Comparison of ENCODE assay signal across 9 cellular contexts in genomic region chr6:89034586-89035251, GRCh38. TPM values are rescaled to one million over a fixed set of nuclear protein-coding genes. Genes with fewer than 3 reads are reported as not detected.
DNase-seq lines count a peak whose midpoint lies in the region; ATAC-seq and TF ChIP-seq lines count a peak whose summit lies in the region.
"Had no signal": no experiment of that assay in that cellular context is flagged by ENCODE, and none has a peak within 500 bp of the region (broad histone marks: within the 10 kb centered on the region; RNA-seq: fewer than 3 reads in every experiment).

No MANE protein-coding gene starts in this region.

- DNase-seq in GM03348 (ENCODE audit: low spot score), result peak; percentile 71
- DNase-seq in SIG-M5 treated with dmso at 0.1 percent for 504 hours (lab: John Stamatoyannopoulos, UW; ENCODE audit: unreplicated experiment), result peak; percentile 97
- peak; percentile 42 to 72 for DNase-seq in foreskin fibroblast
- DNase-seq in sciatic nerve (ENCODE audit: low spot score), result no peak
- DNase-seq in stimulated activated CD4-positive, alpha-beta T cell treated with anti-CD3 and anti-CD28 coated beads, Interleukin-2, amount 100 ng/mL, for 48 hours, result no peak
- no peak for DNase-seq in middle frontal gyrus (ENCODE audit: extremely low spot score, low spot score)
- no peak for DNase-seq in activated CD4-positive, alpha-beta T cell treated with anti-CD3 and anti-CD28 coated beads, Interleukin-2, amount 10 ng/mL, durations not matched to agents 24 days and 14 days
- DNase-seq: stimulated activated CD4-positive, alpha-beta T cell treated with anti-CD3 and anti-CD28 coated beads, Interleukin-4, amount 100 ng/mL, for 4 hours had no signal

- intact Hi-C loops in sciatic nerve (cut with DNase I), result no loop called here
- intact Hi-C loops in activated CD4-positive, alpha-beta T cell treated with anti-CD3 and anti-CD28 coated beads, Interleukin-2, amount 10 ng/mL, durations not matched to agents 24 days and 14 days (cut with micrococcal nuclease), result no loop called here

- H3K27me3 Mint-ChIP-seq in activated CD4-positive, alpha-beta T cell treated with anti-CD3 and anti-CD28 coated beads, Interleukin-2, amount 10 ng/mL, durations not matched to agents 24 days and 14 days, result peaks cover 4% of the 10 kb centered on the region

- peak overlapping the region in 1 of 2 donors; percentile 16 for H3K4me3 ChIP-seq in foreskin fibroblast (ENCODE audit: low read depth in 1 of 2, low read length in 2 of 2)

- H3K4me3 Mint-ChIP-seq in activated CD4-positive, alpha-beta T cell treated with anti-CD3 and anti-CD28 coated beads, Interleukin-2, amount 10 ng/mL, durations not matched to agents 24 days and 14 days, result no peak overlapping the region

- ATAC-seq in sciatic nerve, result peak; percentile 64
- no peak for ATAC-seq in HG02852 (IDR thresholded peaks at IDR 0.05; ENCODE audit: unreplicated experiment)

- H3K4me1 Mint-ChIP-seq in activated CD4-positive, alpha-beta T cell treated with anti-CD3 and anti-CD28 coated beads, Interleukin-2, amount 10 ng/mL, durations not matched to agents 24 days and 14 days, result peaks cover 3% of the 10 kb centered on the region

- H3K27ac Mint-ChIP-seq in activated CD4-positive, alpha-beta T cell treated with anti-CD3 and anti-CD28 coated beads, Interleukin-2, amount 10 ng/mL, durations not matched to agents 24 days and 14 days, result no peak overlapping the region

- peaks cover 19% of the 10 kb centered on the region for H3K9me3 Mint-ChIP-seq in activated CD4-positive, alpha-beta T cell treated with anti-CD3 and anti-CD28 coated beads, Interleukin-2, amount 10 ng/mL, durations not matched to agents 24 days and 14 days

- H3K36me3 Mint-ChIP-seq in activated CD4-positive, alpha-beta T cell treated with anti-CD3 and anti-CD28 coated beads, Interleukin-2, amount 10 ng/mL, durations not matched to agents 24 days and 14 days (ENCODE audit: low read depth), result peaks cover 3% of the 10 kb centered on the region

- no peak for TF ChIP-seq CTCF in foreskin fibroblast (IDR thresholded peaks at IDR 0.05; ENCODE audit: low read depth, low read length)

RNA-seq across cellular contexts. Expression of gene PNRC1, which starts 45.8 kb away (rescaled TPM):
- 333 TPM for total RNA-seq in sciatic nerve
- total RNA-seq in activated CD4-positive, alpha-beta T cell treated with anti-CD3 and anti-CD28 coated beads, Interleukin-2, amount 10 ng/mL, durations not matched to agents 24 days and 14 days, result 48.3 and 51.2 TPM in 2 replicates

Comparison
In these comparisons a context has a peak if more than half of its experiments do, and no peak if none do; other contexts are left out.
1. DNase-seq: peak in GM03348 (single experiment), SIG-M5 treated with dmso at 0.1 percent for 504 hours (single experiment) and foreskin fibroblast (2 of 2); none in sciatic nerve (single experiment), stimulated activated CD4-positive, alpha-beta T cell treated with anti-CD3 and anti-CD28 coated beads, Interleukin-2, amount 100 ng/mL, for 48 hours (0 of 2), middle frontal gyrus (single experiment) and activated CD4-positive, alpha-beta T cell treated with anti-CD3 and anti-CD28 coated beads, Interleukin-2, amount 10 ng/mL, durations not matched to agents 24 days and 14 days (single experiment).